9 cellular contexts compared by ENCODE assay signal in genomic region chr11:102312656-102313055, GRCh38. TPM values are rescaled to one million over a fixed set of nuclear protein-coding genes. Genes with fewer than 3 reads are reported as not detected.
DNase-seq lines count a peak whose midpoint lies in the region; ATAC-seq, FAIRE-seq and TF ChIP-seq lines count a peak whose summit lies in the region.
"Had no signal": no experiment of that assay in that cellular context is flagged by ENCODE, and none has a peak within 500 bp of the region (broad histone marks: within the 10 kb centered on the region; RNA-seq: fewer than 3 reads in every experiment).

No MANE protein-coding gene starts in this region.

- FAIRE-seq in endometrium (lab: Jason Lieb, UNC): peak; percentile 12

- H3K9me3 ChIP-seq in Peyer's patch: no peaks in the 10 kb centered on the region
- no peaks in the 10 kb centered on the region for H3K9me3 ChIP-seq in sigmoid colon

- TF ChIP-seq EP300 in sigmoid colon (IDR thresholded peaks at IDR 0.05): peak in 1 of 4 donors; percentile 30

- H3K36me3 ChIP-seq in Peyer's patch: no peaks in the 10 kb centered on the region
- no peaks in the 10 kb centered on the region for H3K36me3 ChIP-seq in sigmoid colon

- H3K4me1 ChIP-seq in Peyer's patch (peaks cover 0 to 40% (median 8%) of the 10 kb centered on the region in 4 donors), sigmoid colon (peaks cover 0 to 35% (median 11%) of the 10 kb centered on the region in 4 donors)

- H3K4me3 ChIP-seq in Peyer's patch: peak overlapping the region in 1 of 4 donors; percentile 16
- peak overlapping the region in 3 of 4 donors; percentile 4 to 25 (median 22) for H3K4me3 ChIP-seq in sigmoid colon

- WGBS in sigmoid colon, 2 donors: 40 to 58% methylated on average over 2 of the region's 2 CpGs

- TF ChIP-seq POLR2A in Peyer's patch (IDR thresholded peaks at IDR 0.05): no peak
- TF ChIP-seq POLR2A in sigmoid colon (IDR thresholded peaks at IDR 0.05): no peak

- intact Hi-C loops in sigmoid colon (cut with DNase I): no loop called here

- peak; percentile 40 for DNase-seq in ELR (ENCODE audit: low read depth)
- no peak for DNase-seq in Peyer's patch
- DNase-seq in sigmoid colon: no peak
- no peak for DNase-seq in middle frontal gyrus (ENCODE audit: extremely low spot score, low spot score)
- DNase-seq: NCI-H510A treated with DMSO at 0.1 percent for 48 hours had no signal

- H3K27me3 ChIP-seq in Peyer's patch (no peaks in the 10 kb centered on the region), sigmoid colon (no peaks in the 10 kb centered on the region)

- H3K27ac ChIP-seq in Peyer's patch: peak overlapping the region; percentile 65 to 91 (median 78)
- peak overlapping the region; percentile 62 to 74 (median 70) for H3K27ac ChIP-seq in sigmoid colon

- no peak for ATAC-seq in HG03520 (IDR thresholded peaks at IDR 0.05; ENCODE audit: unreplicated experiment)
- no peak for ATAC-seq in HG02571 (IDR thresholded peaks at IDR 0.05; ENCODE audit: unreplicated experiment)
- ATAC-seq in GM21576 (IDR thresholded peaks at IDR 0.05; ENCODE audit: unreplicated experiment): no peak

- TF ChIP-seq CTCF in Peyer's patch (IDR thresholded peaks at IDR 0.05): no peak
- no peak for TF ChIP-seq CTCF in sigmoid colon (IDR thresholded peaks at IDR 0.05)

RNA-seq across cellular contexts. Expression of gene BIRC3, which starts 4.6 kb away (rescaled TPM):
- total RNA-seq in Peyer's patch: 100 to 1,000 TPM in 2 of 4 donors, 10 to 100 TPM in 2; 33.8 to 160 (median 92.3) TPM
- total RNA-seq in sigmoid colon: 10 to 100 TPM in 3 of 4 donors, 1 to 10 TPM in 1; 9.1 to 18.4 (median 13.2) TPM
- polyA plus RNA-seq in sigmoid colon: 10 to 100 TPM; 18.6 to 92.6 (median 84.8) TPM

RNA-seq across cellular contexts. Expression of gene BIRC2, which starts 34.4 kb away (rescaled TPM):
- 10 to 100 TPM; 30.5 to 88.8 (median 60.8) TPM for total RNA-seq in Peyer's patch
- 10 to 100 TPM; 32.7 to 56.0 (median 53.2) TPM for total RNA-seq in sigmoid colon
- 10 to 100 TPM; 24.7 to 41.4 (median 40.9) TPM for polyA plus RNA-seq in sigmoid colon
